In genomic region chr10:132360766-132361447, GRCh38 we compare ENCODE assay signal across 8 cellular contexts. TPM values are rescaled to one million over a fixed set of nuclear protein-coding genes. Genes with fewer than 3 reads are reported as not detected.
DNase-seq lines count a peak whose midpoint lies in the region; ATAC-seq and TF ChIP-seq lines count a peak whose summit lies in the region.

No MANE protein-coding gene starts in this region.

- no peaks in the 10 kb centered on the region for H3K27me3 Mint-ChIP-seq in naive B cell

- H4K20me1 ChIP-seq in DOHH2 (ENCODE audit: control insufficient read depth, insufficient read depth, low read depth, low read length): no peaks in the 10 kb centered on the region

- no peak overlapping the region for H3K4me2 ChIP-seq in DOHH2 (ENCODE audit: low read length)

- H3K9me3 Mint-ChIP-seq in naive B cell: no peaks in the 10 kb centered on the region

- H3K36me3 ChIP-seq in DOHH2 (ENCODE audit: control insufficient read depth, low read length): no peaks in the 10 kb centered on the region
- H3K36me3 ChIP-seq in Peyer's patch: peaks cover 0 to 12% (median 0%) of the 10 kb centered on the region in 3 donors

- H3K4me1 ChIP-seq in DOHH2 (ENCODE audit: control insufficient read depth, low read length) (no peaks in the 10 kb centered on the region), Peyer's patch (no peaks in the 10 kb centered on the region)

- no peak overlapping the region for H3K4me3 Mint-ChIP-seq in naive B cell

- H3K27ac ChIP-seq in DOHH2 (ENCODE audit: low read depth, low read length) (no peak overlapping the region), Peyer's patch (no peak overlapping the region)

- DNase-seq in Peyer's patch (peak in 2 of 3 donors; percentile 54 to 60), cerebellum (ENCODE audit: low spot score) (peak; percentile 13), naive B cell (peak; percentile 27), NCI-H1092 treated with DMSO at 0.1 percent for 48 hours (lab: John Stamatoyannopoulos, UW) (no peak), NCI-H1417 (lab: John Stamatoyannopoulos, UW) (no peak)

- no peaks in the 10 kb centered on the region for H3K27me3 ChIP-seq in DOHH2 (ENCODE audit: control insufficient read depth, low read length)
- H3K27me3 ChIP-seq in Peyer's patch: no peaks in the 10 kb centered on the region

- H3F3A ChIP-seq in DOHH2 (ENCODE audit: control insufficient read depth, insufficient read depth): no peaks in the 10 kb centered on the region

- TF ChIP-seq CTCF in DOHH2 (IDR thresholded peaks at IDR 0.05; ENCODE audit: low read depth, low read length, poor library complexity, severe bottlenecking) (peak; percentile 72), Peyer's patch (IDR thresholded peaks at IDR 0.05) (peak in 5 of 6 experiments; percentile 13 to 56 (median 50))

- H3K4me1 Mint-ChIP-seq in naive B cell: peaks cover 0 to 5% (median 0%) of the 10 kb centered on the region in 3 donors

- ATAC-seq in naive B cell (ENCODE audit: low read depth in 2 of 2): peak in 1 of 2 donors; percentile 52
- ATAC-seq in HG03196 (IDR thresholded peaks at IDR 0.05; ENCODE audit: unreplicated experiment): no peak
- ATAC-seq in HG03095 (IDR thresholded peaks at IDR 0.05; ENCODE audit: unreplicated experiment): no peak

- peaks cover 4 to 9% of the 10 kb centered on the region in 2 donors for H3K36me3 Mint-ChIP-seq in naive B cell

- no peaks in the 10 kb centered on the region for H3K9me2 ChIP-seq in DOHH2 (replicated peaks; ENCODE audit: control insufficient read depth, low read length)

- TF ChIP-seq POLR2A in Peyer's patch (IDR thresholded peaks at IDR 0.05): no peak

- peaks cover 5% of the 10 kb centered on the region; the same call in 1 of the 2 replicates for H3K9me3 ChIP-seq in DOHH2 (ENCODE audit: control insufficient read depth, insufficient read depth, low read length)
- H3K9me3 ChIP-seq in Peyer's patch: no peaks in the 10 kb centered on the region

- no peaks in the 10 kb centered on the region for H3K79me2 ChIP-seq in DOHH2 (ENCODE audit: control insufficient read depth, low read length)

- H3K4me3 ChIP-seq in DOHH2 (ENCODE audit: low read length) (no peak overlapping the region), Peyer's patch (no peak overlapping the region)

- H3K27ac Mint-ChIP-seq in naive B cell: peak overlapping the region in 1 of 6 donors; percentile 89

RNA-seq across cellular contexts. Expression of gene LRRC27, which starts 28.9 kb away (rescaled TPM):
- total RNA-seq in Peyer's patch (10 to 100 TPM in 3 of 4 donors, 1 to 10 TPM in 1; 5.1 to 22.3 (median 18.5) TPM), cerebellum (16.6 TPM)
- 10 to 100 TPM in 1 of 6 donors, 1 to 10 TPM in 5; 7.7 to 11.1 (median 8.7) TPM for polyA plus RNA-seq in naive B cell (ENCODE audit: low read depth in 6 of 6)

RNA-seq across cellular contexts. Expression of gene PWWP2B, which starts 36.1 kb away (rescaled TPM):
- total RNA-seq in Peyer's patch (10 to 100 TPM; 11.4 to 19.2 (median 15.1) TPM), cerebellum (4.7 TPM)
- 10 to 100 TPM in 1 of 6 donors, 1 to 10 TPM in 5; 3.3 to 10.3 (median 6.2) TPM for polyA plus RNA-seq in naive B cell (ENCODE audit: low read depth in 6 of 6)

RNA-seq across cellular contexts. Expression of gene STK32C, which starts 53.2 kb away (rescaled TPM):
- total RNA-seq in Peyer's patch (10 to 100 TPM in 1 of 4 donors, 1 to 10 TPM in 2, under 1 TPM in 1; 0.35 to 23.9 (median 4.4) TPM), cerebellum (9.9 TPM)
- 1 to 10 TPM; 5.7 to 9.5 (median 7.2) TPM for polyA plus RNA-seq in naive B cell (ENCODE audit: low read depth in 6 of 6)

Comparison
In these comparisons a context has a peak if more than half of its experiments do, and no peak if none do; other contexts are left out.
1. DNase-seq: peak in Peyer's patch (2 of 3), cerebellum (single experiment) and naive B cell (single experiment); none in NCI-H1092 treated with DMSO at 0.1 percent for 48 hours (single experiment) and NCI-H1417 (0 of 3).